35 cellular contexts compared by ENCODE assay signal in the genomic region with DNA sequence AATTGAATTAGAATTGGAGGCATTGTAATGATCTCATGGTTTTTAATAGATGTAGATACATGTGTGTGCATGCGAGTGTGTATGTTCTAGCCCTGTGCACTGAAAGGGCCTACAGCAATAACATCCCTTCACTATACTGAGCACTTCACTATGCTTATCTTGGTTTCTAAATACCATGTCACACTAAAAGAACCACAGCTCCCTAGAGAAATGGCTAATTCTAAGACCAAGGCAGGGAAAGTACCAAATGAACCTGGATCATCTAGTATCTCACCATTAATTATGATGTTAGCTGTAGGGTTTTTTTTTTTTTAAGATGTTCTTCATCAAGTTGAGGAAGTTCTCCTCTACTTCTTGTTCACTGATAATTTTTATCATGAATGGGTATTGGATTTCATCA.
"Had no signal": no experiment of that assay in that cellular context is flagged by ENCODE, and none has a peak within 500 bp of the region (broad histone marks: within the 10 kb centered on the region; RNA-seq: fewer than 3 reads in every experiment).

No MANE protein-coding gene starts in this region.

- H3K9ac ChIP-seq: KMS-11 had no signal

- H3K27ac ChIP-seq: KMS-11 had no signal

- H3K4me3 ChIP-seq: MG63 had no signal

- H3K27me3 ChIP-seq: MG63 had no signal

- DNase-seq: Karpas-422, Kasumi-1, KG1, MG63, MM.1S, MV-4-11, NCI-H1048, NCI-H1092, NCI-H1092 treated with DMSO at 0.1 percent for 48 hours, NCI-H1105, NCI-H1105 treated with DMSO at 0.1 percent for 48 hours, NCI-H1417, NCI-H1417 treated with DMSO at 0.1 percent for 48 hours, NCI-H1436, NCI-H1436 treated with DMSO at 0.1 percent for 48 hours, NCI-H146, NCI-H1694, NCI-H1694 treated with DMSO at 0.1 percent for 48 hours, NCI-H187, NCI-H187 treated with DMSO at 0.1 percent for 48 hours, NCI-H1930, NCI-H2029, NCI-H2029 treated with DMSO at 0.1 percent for 48 hours, NCI-H2081, NCI-H2081 treated with DMSO at 0.1 percent for 48 hours, NCI-H2107, NCI-H2171, NCI-H2171 treated with DMSO at 0.1 percent for 48 hours, NCI-H2227 treated with DMSO at 0.1 percent for 48 hours, NCI-H226, NCI-H345, NCI-H446, NCI-H446 treated with DMSO at 0.1 percent for 48 hours, NCI-H510A had no signal

- H3K4me2 ChIP-seq: KMS-11 had no signal
